ENCODE assay signal across 1 cellular context in the genomic region with DNA sequence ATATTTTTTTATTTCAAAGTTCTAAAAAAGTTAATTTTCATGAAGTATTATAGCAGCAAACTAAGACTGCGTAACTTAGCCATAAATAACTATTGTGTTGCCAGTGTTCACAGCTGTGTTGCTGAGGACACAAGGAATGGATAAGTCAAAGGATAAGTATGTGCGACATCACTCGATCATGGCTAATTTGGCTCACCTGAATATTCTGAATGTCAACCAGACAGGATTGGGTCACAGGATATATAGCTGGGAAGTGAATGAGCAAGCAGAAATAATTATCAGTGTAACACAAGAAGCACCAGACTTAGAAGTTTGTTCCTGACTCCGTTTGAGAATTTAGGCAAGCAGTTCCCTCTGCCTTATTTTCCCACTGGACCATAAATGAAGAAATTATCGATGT.
TF ChIP-seq lines count a peak whose summit lies in the region.

No MANE protein-coding gene starts in this region.

TF ChIP-seq in K562, 482 proteins besides CTCF, POLR2A, EP300 and RAD21 (continues in another document):
- TF ChIP-seq RBM15 (IDR thresholded peaks at IDR 0.05; ENCODE audit: insufficient read depth, low read length) (no peak), CCNT2 (IDR thresholded peaks at IDR 0.05; ENCODE audit: borderline replicate concordance, extremely low read depth, insufficient read length, low read depth, low read length) (no peak), U2AF2 (optimal IDR thresholded peaks at IDR 0.05; ENCODE audit: low read depth, low read length) (no peak), ZNF77 (CRISPR knock-in tag; IDR thresholded peaks at IDR 0.05) (no peak), ZNF239 (CRISPR knock-in tag; IDR thresholded peaks at IDR 0.05) (no peak), BDP1 (IDR thresholded peaks at IDR 0.05; ENCODE audit: insufficient read depth, insufficient read length) (no peak), TCF7 (IDR thresholded peaks at IDR 0.05; ENCODE audit: borderline replicate concordance) (no peak), ZNF79 (CRISPR knock-in tag; IDR thresholded peaks at IDR 0.05; ENCODE audit: low read depth) (no peak), PYGO2 (tag; IDR thresholded peaks at IDR 0.05) (no peak), ZNF707 (CRISPR knock-in tag; conservative IDR thresholded peaks at IDR 0.05) (no peak), RUNX1 (IDR thresholded peaks at IDR 0.05; ENCODE audit: low read depth) (no peak), ZNF316 (IDR thresholded peaks at IDR 0.05) (peak; percentile 52; the same call in 1 of the 2 replicates), ZNF274 (IDR thresholded peaks at IDR 0.05; ENCODE audit: borderline replicate concordance, low read depth, low read length) (no peak), MEIS2 (IDR thresholded peaks at IDR 0.05; ENCODE audit: partially characterized antibody) (peak; percentile 46), MAFG (tag; conservative IDR thresholded peaks at IDR 0.05) (peak; percentile 19; the same call in 1 of the 2 replicates), NBN (IDR thresholded peaks at IDR 0.05; ENCODE audit: low read depth) (no peak), GABPB2 (CRISPR knock-in tag; conservative IDR thresholded peaks at IDR 0.05) (no peak), PHTF2 (CRISPR knock-in tag; IDR thresholded peaks at IDR 0.05) (no peak), SMARCA4 (IDR thresholded peaks at IDR 0.05) (0 out of 2 replicates have a peak, but pooled peaks have one; percentile 28), L3MBTL2 (IDR thresholded peaks at IDR 0.05) (no peak), TEAD1 (CRISPR knock-in tag; IDR thresholded peaks at IDR 0.05) (no peak), DPF2 (IDR thresholded peaks at IDR 0.05) (peak; percentile 46; the same call in 1 of the 2 replicates), ZNF436 (CRISPR knock-in tag; IDR thresholded peaks at IDR 0.05) (no peak), DNMT1 (IDR thresholded peaks at IDR 0.05) (no peak), C11orf30 (IDR thresholded peaks at IDR 0.05; ENCODE audit: low read depth) (peak; percentile 45; the same call in 1 of the 2 replicates), SETDB1 (IDR thresholded peaks at IDR 0.05; ENCODE audit: low read length) (no peak)
- TF ChIP-seq, protein P1, sequence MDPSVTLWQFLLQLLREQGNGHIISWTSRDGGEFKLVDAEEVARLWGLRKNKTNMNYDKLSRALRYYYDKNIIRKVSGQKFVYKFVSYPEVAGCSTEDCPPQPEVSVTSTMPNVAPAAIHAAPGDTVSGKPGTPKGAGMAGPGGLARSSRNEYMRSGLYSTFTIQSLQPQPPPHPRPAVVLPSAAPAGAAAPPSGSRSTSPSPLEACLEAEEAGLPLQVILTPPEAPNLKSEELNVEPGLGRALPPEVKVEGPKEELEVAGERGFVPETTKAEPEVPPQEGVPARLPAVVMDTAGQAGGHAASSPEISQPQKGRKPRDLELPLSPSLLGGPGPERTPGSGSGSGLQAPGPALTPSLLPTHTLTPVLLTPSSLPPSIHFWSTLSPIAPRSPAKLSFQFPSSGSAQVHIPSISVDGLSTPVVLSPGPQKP (CRISPR knock-in tag; IDR thresholded peaks at IDR 0.05): no peak
- TF ChIP-seq, protein P2, sequence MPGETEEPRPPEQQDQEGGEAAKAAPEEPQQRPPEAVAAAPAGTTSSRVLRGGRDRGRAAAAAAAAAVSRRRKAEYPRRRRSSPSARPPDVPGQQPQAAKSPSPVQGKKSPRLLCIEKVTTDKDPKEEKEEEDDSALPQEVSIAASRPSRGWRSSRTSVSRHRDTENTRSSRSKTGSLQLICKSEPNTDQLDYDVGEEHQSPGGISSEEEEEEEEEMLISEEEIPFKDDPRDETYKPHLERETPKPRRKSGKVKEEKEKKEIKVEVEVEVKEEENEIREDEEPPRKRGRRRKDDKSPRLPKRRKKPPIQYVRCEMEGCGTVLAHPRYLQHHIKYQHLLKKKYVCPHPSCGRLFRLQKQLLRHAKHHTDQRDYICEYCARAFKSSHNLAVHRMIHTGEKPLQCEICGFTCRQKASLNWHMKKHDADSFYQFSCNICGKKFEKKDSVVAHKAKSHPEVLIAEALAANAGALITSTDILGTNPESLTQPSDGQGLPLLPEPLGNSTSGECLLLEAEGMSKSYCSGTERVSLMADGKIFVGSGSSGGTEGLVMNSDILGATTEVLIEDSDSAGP (CRISPR knock-in tag; IDR thresholded peaks at IDR 0.05): no peak
- TF ChIP-seq, protein P3, sequence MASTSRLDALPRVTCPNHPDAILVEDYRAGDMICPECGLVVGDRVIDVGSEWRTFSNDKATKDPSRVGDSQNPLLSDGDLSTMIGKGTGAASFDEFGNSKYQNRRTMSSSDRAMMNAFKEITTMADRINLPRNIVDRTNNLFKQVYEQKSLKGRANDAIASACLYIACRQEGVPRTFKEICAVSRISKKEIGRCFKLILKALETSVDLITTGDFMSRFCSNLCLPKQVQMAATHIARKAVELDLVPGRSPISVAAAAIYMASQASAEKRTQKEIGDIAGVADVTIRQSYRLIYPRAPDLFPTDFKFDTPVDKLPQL (IDR thresholded peaks at IDR 0.05; ENCODE audit: extremely low read depth, insufficient read length): no peak
- TF ChIP-seq, protein P4, sequence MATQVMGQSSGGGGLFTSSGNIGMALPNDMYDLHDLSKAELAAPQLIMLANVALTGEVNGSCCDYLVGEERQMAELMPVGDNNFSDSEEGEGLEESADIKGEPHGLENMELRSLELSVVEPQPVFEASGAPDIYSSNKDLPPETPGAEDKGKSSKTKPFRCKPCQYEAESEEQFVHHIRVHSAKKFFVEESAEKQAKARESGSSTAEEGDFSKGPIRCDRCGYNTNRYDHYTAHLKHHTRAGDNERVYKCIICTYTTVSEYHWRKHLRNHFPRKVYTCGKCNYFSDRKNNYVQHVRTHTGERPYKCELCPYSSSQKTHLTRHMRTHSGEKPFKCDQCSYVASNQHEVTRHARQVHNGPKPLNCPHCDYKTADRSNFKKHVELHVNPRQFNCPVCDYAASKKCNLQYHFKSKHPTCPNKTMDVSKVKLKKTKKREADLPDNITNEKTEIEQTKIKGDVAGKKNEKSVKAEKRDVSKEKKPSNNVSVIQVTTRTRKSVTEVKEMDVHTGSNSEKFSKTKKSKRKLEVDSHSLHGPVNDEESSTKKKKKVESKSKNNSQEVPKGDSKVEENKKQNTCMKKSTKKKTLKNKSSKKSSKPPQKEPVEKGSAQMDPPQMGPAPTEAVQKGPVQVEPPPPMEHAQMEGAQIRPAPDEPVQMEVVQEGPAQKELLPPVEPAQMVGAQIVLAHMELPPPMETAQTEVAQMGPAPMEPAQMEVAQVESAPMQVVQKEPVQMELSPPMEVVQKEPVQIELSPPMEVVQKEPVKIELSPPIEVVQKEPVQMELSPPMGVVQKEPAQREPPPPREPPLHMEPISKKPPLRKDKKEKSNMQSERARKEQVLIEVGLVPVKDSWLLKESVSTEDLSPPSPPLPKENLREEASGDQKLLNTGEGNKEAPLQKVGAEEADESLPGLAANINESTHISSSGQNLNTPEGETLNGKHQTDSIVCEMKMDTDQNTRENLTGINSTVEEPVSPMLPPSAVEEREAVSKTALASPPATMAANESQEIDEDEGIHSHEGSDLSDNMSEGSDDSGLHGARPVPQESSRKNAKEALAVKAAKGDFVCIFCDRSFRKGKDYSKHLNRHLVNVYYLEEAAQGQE (CRISPR knock-in tag; IDR thresholded peaks at IDR 0.05; ENCODE audit: low read depth): no peak
- TF ChIP-seq, protein P5, sequence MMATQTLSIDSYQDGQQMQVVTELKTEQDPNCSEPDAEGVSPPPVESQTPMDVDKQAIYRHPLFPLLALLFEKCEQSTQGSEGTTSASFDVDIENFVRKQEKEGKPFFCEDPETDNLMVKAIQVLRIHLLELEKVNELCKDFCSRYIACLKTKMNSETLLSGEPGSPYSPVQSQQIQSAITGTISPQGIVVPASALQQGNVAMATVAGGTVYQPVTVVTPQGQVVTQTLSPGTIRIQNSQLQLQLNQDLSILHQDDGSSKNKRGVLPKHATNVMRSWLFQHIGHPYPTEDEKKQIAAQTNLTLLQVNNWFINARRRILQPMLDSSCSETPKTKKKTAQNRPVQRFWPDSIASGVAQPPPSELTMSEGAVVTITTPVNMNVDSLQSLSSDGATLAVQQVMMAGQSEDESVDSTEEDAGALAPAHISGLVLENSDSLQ (IDR thresholded peaks at IDR 0.05): 0 out of 2 replicates have a peak, but pooled peaks have one; percentile 24
- TF ChIP-seq, protein P6, sequence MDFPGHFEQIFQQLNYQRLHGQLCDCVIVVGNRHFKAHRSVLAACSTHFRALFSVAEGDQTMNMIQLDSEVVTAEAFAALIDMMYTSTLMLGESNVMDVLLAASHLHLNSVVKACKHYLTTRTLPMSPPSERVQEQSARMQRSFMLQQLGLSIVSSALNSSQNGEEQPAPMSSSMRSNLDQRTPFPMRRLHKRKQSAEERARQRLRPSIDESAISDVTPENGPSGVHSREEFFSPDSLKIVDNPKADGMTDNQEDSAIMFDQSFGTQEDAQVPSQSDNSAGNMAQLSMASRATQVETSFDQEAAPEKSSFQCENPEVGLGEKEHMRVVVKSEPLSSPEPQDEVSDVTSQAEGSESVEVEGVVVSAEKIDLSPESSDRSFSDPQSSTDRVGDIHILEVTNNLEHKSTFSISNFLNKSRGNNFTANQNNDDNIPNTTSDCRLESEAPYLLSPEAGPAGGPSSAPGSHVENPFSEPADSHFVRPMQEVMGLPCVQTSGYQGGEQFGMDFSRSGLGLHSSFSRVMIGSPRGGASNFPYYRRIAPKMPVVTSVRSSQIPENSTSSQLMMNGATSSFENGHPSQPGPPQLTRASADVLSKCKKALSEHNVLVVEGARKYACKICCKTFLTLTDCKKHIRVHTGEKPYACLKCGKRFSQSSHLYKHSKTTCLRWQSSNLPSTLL (IDR thresholded peaks at IDR 0.05): no peak
- TF ChIP-seq, protein P7, sequence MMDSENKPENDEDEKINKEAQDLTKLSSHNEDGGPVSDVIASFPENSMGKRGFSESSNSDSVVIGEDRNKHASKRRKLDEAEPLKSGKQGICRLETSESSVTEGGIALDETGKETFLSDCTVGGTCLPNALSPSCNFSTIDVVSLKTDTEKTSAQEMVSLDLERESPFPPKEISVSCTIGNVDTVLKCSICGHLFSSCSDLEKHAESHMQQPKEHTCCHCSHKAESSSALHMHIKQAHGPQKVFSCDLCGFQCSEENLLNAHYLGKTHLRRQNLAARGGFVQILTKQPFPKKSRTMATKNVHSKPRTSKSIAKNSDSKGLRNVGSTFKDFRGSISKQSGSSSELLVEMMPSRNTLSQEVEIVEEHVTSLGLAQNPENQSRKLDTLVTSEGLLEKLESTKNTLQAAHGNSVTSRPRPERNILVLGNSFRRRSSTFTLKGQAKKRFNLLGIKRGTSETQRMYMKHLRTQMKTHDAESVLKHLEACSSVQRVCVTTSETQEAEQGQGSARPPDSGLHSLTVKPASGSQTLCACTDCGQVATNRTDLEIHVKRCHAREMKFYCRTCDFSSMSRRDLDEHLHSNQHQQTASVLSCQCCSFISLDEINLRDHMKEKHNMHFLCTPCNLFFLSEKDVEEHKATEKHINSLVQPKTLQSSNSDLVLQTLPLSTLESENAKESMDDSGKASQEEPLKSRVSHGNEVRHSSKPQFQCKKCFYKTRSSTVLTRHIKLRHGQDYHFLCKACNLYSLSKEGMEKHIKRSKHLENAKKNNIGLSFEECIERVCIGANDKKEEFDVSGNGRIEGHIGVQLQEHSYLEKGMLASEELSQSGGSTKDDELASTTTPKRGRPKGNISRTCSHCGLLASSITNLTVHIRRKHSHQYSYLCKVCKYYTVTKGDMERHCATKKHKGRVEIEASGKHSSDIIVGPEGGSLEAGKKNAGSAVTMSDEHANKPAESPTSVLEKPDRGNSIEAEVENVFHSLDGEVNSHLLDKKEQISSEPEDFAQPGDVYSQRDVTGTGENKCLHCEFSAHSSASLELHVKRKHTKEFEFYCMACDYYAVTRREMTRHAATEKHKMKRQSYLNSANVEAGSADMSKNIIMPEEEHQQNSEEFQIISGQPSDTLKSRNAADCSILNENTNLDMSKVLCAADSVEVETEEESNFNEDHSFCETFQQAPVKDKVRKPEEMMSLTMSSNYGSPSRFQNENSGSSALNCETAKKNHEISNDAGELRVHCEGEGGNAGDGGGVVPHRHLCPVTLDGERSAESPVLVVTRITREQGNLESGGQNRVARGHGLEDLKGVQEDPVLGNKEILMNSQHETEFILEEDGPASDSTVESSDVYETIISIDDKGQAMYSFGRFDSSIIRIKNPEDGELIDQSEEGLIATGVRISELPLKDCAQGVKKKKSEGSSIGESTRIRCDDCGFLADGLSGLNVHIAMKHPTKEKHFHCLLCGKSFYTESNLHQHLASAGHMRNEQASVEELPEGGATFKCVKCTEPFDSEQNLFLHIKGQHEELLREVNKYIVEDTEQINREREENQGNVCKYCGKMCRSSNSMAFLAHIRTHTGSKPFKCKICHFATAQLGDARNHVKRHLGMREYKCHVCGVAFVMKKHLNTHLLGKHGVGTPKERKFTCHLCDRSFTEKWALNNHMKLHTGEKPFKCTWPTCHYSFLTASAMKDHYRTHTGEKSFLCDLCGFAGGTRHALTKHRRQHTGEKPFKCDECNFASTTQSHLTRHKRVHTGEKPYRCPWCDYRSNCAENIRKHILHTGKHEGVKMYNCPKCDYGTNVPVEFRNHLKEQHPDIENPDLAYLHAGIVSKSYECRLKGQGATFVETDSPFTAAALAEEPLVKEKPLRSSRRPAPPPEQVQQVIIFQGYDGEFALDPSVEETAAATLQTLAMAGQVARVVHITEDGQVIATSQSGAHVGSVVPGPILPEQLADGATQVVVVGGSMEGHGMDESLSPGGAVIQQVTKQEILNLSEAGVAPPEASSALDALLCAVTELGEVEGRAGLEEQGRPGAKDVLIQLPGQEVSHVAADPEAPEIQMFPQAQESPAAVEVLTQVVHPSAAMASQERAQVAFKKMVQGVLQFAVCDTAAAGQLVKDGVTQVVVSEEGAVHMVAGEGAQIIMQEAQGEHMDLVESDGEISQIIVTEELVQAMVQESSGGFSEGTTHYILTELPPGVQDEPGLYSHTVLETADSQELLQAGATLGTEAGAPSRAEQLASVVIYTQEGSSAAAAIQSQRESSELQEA (IDR thresholded peaks at IDR 0.05; ENCODE audit: low read depth): no peak
- TF ChIP-seq, protein P8, sequence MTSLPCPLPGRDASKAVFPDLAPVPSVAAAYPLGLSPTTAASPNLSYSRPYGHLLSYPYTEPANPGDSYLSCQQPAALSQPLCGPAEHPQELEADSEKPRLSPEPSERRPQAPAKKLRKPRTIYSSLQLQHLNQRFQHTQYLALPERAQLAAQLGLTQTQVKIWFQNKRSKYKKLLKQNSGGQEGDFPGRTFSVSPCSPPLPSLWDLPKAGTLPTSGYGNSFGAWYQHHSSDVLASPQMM (CRISPR knock-in tag; IDR thresholded peaks at IDR 0.05): no peak
- TF ChIP-seq, protein P9, sequence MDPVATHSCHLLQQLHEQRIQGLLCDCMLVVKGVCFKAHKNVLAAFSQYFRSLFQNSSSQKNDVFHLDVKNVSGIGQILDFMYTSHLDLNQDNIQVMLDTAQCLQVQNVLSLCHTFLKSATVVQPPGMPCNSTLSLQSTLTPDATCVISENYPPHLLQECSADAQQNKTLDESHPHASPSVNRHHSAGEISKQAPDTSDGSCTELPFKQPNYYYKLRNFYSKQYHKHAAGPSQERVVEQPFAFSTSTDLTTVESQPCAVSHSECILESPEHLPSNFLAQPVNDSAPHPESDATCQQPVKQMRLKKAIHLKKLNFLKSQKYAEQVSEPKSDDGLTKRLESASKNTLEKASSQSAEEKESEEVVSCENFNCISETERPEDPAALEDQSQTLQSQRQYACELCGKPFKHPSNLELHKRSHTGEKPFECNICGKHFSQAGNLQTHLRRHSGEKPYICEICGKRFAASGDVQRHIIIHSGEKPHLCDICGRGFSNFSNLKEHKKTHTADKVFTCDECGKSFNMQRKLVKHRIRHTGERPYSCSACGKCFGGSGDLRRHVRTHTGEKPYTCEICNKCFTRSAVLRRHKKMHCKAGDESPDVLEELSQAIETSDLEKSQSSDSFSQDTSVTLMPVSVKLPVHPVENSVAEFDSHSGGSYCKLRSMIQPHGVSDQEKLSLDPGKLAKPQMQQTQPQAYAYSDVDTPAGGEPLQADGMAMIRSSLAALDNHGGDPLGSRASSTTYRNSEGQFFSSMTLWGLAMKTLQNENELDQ (CRISPR knock-in tag; IDR thresholded peaks at IDR 0.05; ENCODE audit: borderline replicate concordance): no peak
